In the genomic region with DNA sequence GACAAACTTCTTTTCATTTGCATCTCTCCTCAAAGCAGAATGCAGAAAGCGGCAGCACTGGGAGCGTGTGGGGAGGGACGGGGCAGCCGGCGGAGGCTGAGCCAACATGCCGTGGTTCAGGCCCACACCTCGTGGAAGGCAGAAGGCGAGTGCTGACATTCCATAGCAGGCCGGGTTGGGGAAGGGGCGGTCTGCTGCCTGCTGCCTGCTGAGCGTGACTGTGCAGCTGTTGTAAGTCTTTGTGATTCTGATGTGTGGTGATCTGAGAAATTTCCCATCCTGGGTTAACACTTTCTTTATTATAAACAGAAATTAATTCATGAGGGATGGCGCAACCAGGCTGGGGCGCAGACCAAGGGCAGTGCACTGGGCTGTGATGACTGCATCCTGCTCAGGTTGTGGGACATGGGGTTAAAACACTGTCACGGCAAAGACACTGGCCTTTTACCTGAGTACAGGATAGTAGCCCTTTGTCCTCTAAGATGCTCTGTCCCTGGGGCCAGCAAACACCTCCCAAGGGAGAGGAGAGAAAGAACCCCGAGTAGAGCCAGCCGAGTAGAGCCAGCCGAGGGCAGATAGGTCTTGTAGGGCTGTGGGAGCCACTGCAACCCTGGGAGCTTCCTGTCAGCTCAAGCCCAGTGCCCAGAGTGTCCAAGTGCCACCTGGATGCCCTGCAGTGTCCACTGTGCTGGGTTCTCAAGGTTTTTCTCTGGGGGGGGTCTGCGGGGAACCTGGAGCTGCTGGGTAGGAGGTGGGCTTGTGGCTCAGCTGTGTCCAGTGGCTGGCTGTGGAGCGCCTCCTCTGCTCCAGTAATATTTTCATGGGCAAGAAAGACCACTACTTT, we compare ENCODE assay signal across 12 cellular contexts. TPM values are rescaled to one million over a fixed set of nuclear protein-coding genes. Genes with fewer than 3 reads are reported as not detected.
DNase-seq lines count a peak whose midpoint lies in the region; ATAC-seq and TF ChIP-seq lines count a peak whose summit lies in the region.
"Had no signal": no experiment of that assay in that cellular context is flagged by ENCODE, and none has a peak within 500 bp of the region (broad histone marks: within the 10 kb centered on the region; RNA-seq: fewer than 3 reads in every experiment).

No MANE protein-coding gene starts in this region.

- H3K27ac ChIP-seq in PC-9 (peak overlapping the region; percentile 51), iPS-20b (ENCODE audit: low read length) (peak overlapping the region; percentile 42), sigmoid colon (no peak overlapping the region), right cardiac atrium (ENCODE audit: low read length) (no peak overlapping the region)
- H3K27ac ChIP-seq: ovary had no signal

- no peak overlapping the region for H2AFZ ChIP-seq in PC-9

- H3K36me3 Mint-ChIP-seq in activated T-cell treated with anti-CD3 and anti-CD28 coated beads, Interleukin-2, amount 50 U/mL, for 4 hours (ENCODE audit: insufficient read depth), result peaks cover 4% of the 10 kb centered on the region

- DNase-seq in GM03348 (ENCODE audit: low spot score) (peak; percentile 4), PC-9 (no peak), sigmoid colon (peak; percentile 34), NCI-H226 (no peak), right cardiac atrium (no peak)
- DNase-seq in activated T-cell treated with anti-CD3 and anti-CD28 coated beads, Interleukin-2, amount 50 U/mL, for 4 hours, result no peak
- DNase-seq: activated naive CD4-positive, alpha-beta T cell treated with Interleukin-2 at 50 U/mL for 16 hours; HCEC 1CT; ovary; SW 1271 had no signal

- H3K9me3 ChIP-seq in PC-9 (ENCODE audit: insufficient read depth, low read depth) (no peaks in the 10 kb centered on the region), iPS-20b (ENCODE audit: insufficient read depth, low read depth, low read length) (no peaks in the 10 kb centered on the region), sigmoid colon (no peaks in the 10 kb centered on the region), right cardiac atrium (ENCODE audit: control insufficient read depth, low read length) (no peaks in the 10 kb centered on the region)
- H3K9me3 ChIP-seq: ovary had no signal

- H3K27me3 Mint-ChIP-seq in activated T-cell treated with anti-CD3 and anti-CD28 coated beads, Interleukin-2, amount 50 U/mL, for 4 hours (ENCODE audit: low read depth), result no peaks in the 10 kb centered on the region

- peak overlapping the region; percentile 52 for H3K4me2 ChIP-seq in PC-9

- peaks cover 48% of the 10 kb centered on the region for H3F3A ChIP-seq in PC-9 (ENCODE audit: insufficient read depth, low read depth)

- H3K4me1 ChIP-seq in PC-9 (replicated peaks; ENCODE audit: insufficient read depth), result peaks cover 49% of the 10 kb centered on the region
- H3K4me1 ChIP-seq in iPS-20b (ENCODE audit: insufficient read depth, low read length), result peaks cover 19% of the 10 kb centered on the region
- no peaks in the 10 kb centered on the region for H3K4me1 ChIP-seq in sigmoid colon
- no peaks in the 10 kb centered on the region for H3K4me1 ChIP-seq in right cardiac atrium (ENCODE audit: control insufficient read depth, insufficient read depth, low read length)

- no peak for TF ChIP-seq EP300 in sigmoid colon (IDR thresholded peaks at IDR 0.05)

- no peaks in the 10 kb centered on the region for H3K9me2 ChIP-seq in PC-9 (ENCODE audit: insufficient read depth)

- peak overlapping the region; percentile 56; the same call in 1 of the 2 replicates for H3K9ac ChIP-seq in iPS-20b (ENCODE audit: low read depth, low read length)

- H3K79me2 ChIP-seq in PC-9 (ENCODE audit: low read depth), result 0 out of 2 replicates have a peak, but pooled peaks cover 4% of the 10 kb centered on the region

- no peaks in the 10 kb centered on the region for H3K27me3 ChIP-seq in PC-9 (ENCODE audit: insufficient read depth, low read depth)
- no peaks in the 10 kb centered on the region for H3K27me3 ChIP-seq in iPS-20b (ENCODE audit: insufficient read depth, low read length)
- H3K27me3 ChIP-seq in sigmoid colon, result no peaks in the 10 kb centered on the region
- H3K27me3 ChIP-seq in right cardiac atrium (ENCODE audit: control insufficient read depth, insufficient read depth), result no peaks in the 10 kb centered on the region
- H3K27me3 ChIP-seq: ovary had no signal

- 0 out of 2 replicates have a peak overlapping the region, but pooled peaks have one; percentile 0 for H3K4me3 ChIP-seq in PC-9
- peak overlapping the region; percentile 48; the same call in 1 of the 2 replicates for H3K4me3 ChIP-seq in iPS-20b (ENCODE audit: low read length)
- H3K4me3 ChIP-seq in sigmoid colon, result no peak overlapping the region
- H3K4me3 ChIP-seq in right cardiac atrium (ENCODE audit: low read length), result no peak overlapping the region
- H3K4me3 ChIP-seq: ovary had no signal

- H3K4me1 Mint-ChIP-seq in activated T-cell treated with anti-CD3 and anti-CD28 coated beads, Interleukin-2, amount 50 U/mL, for 4 hours (ENCODE audit: low read depth), result no peaks in the 10 kb centered on the region

- no TSS peak for BruUV-seq in PC-9 (replicated peaks; lab: Mats Ljungman, UMichigan)

- WGBS in sigmoid colon, 2 donors, result 65 to 72% methylated on average over 19 of the region's 19 CpGs
- 74% methylated on average over 19 of the region's 19 CpGs for WGBS in right cardiac atrium

- peaks cover 12% of the 10 kb centered on the region; the same call in 1 of the 2 replicates for H4K20me1 ChIP-seq in PC-9 (ENCODE audit: insufficient read depth)

- 0 out of 2 replicates have a peak, but pooled peaks cover 6% of the 10 kb centered on the region for H3K36me3 ChIP-seq in PC-9 (ENCODE audit: low read depth)
- H3K36me3 ChIP-seq in iPS-20b (ENCODE audit: insufficient read depth, low read depth, low read length), result peaks cover 2% of the 10 kb centered on the region
- H3K36me3 ChIP-seq in sigmoid colon, result peaks cover 0 to 10% (median 4%) of the 10 kb centered on the region in 4 donors
- H3K36me3 ChIP-seq: ovary had no signal

- POLR2A ChIA-PET in PC-9 (lab: Charles Lee; ENCODE audit: unreplicated experiment), result interaction anchor here (0.6 to 1.0 kb wide), 3 partner anchors 131 to 728 kb away, joined by 6 to 11 read pairs (median 10); no protein-coding TSS in a partner anchor

- CTCF ChIA-PET in PC-9 (lab: Charles Lee), result no interaction called here

- no peak for ATAC-seq in HG02970 (IDR thresholded peaks at IDR 0.05; ENCODE audit: low FRiP score, unreplicated experiment)
- no peak for ATAC-seq in activated T-cell treated with anti-CD3 and anti-CD28 coated beads, Interleukin-2, amount 50 U/mL, for 4 hours
- ATAC-seq in right cardiac atrium, result no peak

- H3K4me3 Mint-ChIP-seq in activated T-cell treated with anti-CD3 and anti-CD28 coated beads, Interleukin-2, amount 50 U/mL, for 4 hours, result no peak overlapping the region

- TF ChIP-seq CTCF in PC-9 (conservative IDR thresholded peaks at IDR 0.05), result no peak
- TF ChIP-seq CTCF in sigmoid colon (IDR thresholded peaks at IDR 0.05), result no peak

- intact Hi-C loops in PC-9 (cut with micrococcal nuclease; ENCODE audit: unreplicated experiment), result loop anchor here (2.0 to 10.0 kb wide), 4 partner anchors 35 to 491 kb away; a partner anchor contains a TSS
- intact Hi-C loops in sigmoid colon (cut with DNase I), result no loop called here
- intact Hi-C loops in right cardiac atrium (cut with DNase I), result no loop called here

- H3K9me3 Mint-ChIP-seq in activated T-cell treated with anti-CD3 and anti-CD28 coated beads, Interleukin-2, amount 50 U/mL, for 4 hours, result no peaks in the 10 kb centered on the region

- no peak for TF ChIP-seq POLR2A in sigmoid colon (IDR thresholded peaks at IDR 0.05)

RNA-seq across cellular contexts. Expression of a gene that starts 8.8 kb away (rescaled TPM):
- total RNA-seq in PC-9 (2021), result 46.8 and 63.3 TPM in 2 replicates
- 10 to 100 TPM in 3 of 4 donors, 1 to 10 TPM in 1; 8.9 to 22.4 (median 11.9) TPM for total RNA-seq in sigmoid colon
- polyA plus RNA-seq in sigmoid colon, result 10 to 100 TPM in 1 of 3 donors, 1 to 10 TPM in 2; 1.2 to 15.9 (median 4.4) TPM
- 1 to 10 TPM; 3.7 to 4.2 (median 3.9) TPM for total RNA-seq in activated T-cell treated with anti-CD3 and anti-CD28 coated beads, Interleukin-2, amount 50 U/mL, for 4 hours
- total RNA-seq in right cardiac atrium, result 10 to 100 TPM in 1 of 4 donors, 1 to 10 TPM in 3; 3.4 to 10.7 (median 6.1) TPM
- polyA plus RNA-seq in right cardiac atrium, result 8.1 TPM

RNA-seq across cellular contexts. Expression of a gene that starts 34.3 kb away (rescaled TPM):
- total RNA-seq in PC-9 (2021) (11.5 and 13.8 TPM in 2 replicates), sigmoid colon (1 to 10 TPM; 2.1 to 3.9 (median 2.6) TPM), right cardiac atrium (1 to 10 TPM; 1.6 to 2.7 (median 2.2) TPM)
- polyA plus RNA-seq in sigmoid colon (1 to 10 TPM in 1 of 3 donors, under 1 TPM in 2; under 0.01 to 3.9 (median 0.69) TPM), right cardiac atrium (1.9 TPM)
- total RNA-seq in activated T-cell treated with anti-CD3 and anti-CD28 coated beads, Interleukin-2, amount 50 U/mL, for 4 hours, result 1 to 10 TPM; 7.6 to 9.1 (median 8.6) TPM

Comparison
In these comparisons a context has a peak if more than half of its experiments do, and no peak if none do; other contexts are left out.
1. DNase-seq: peak in GM03348 (single experiment) and sigmoid colon (single experiment); none in PC-9 (0 of 2), NCI-H226 (single experiment), activated T-cell treated with anti-CD3 and anti-CD28 coated beads, Interleukin-2, amount 50 U/mL, for 4 hours (single experiment) and right cardiac atrium (0 of 3).
2. H3K27ac ChIP-seq: peak in PC-9 (single experiment) and iPS-20b (single experiment); none in sigmoid colon (0 of 4) and right cardiac atrium (single experiment).
3. H3K4me3 ChIP-seq: peak in PC-9 (single experiment) and iPS-20b (single experiment); none in sigmoid colon (0 of 4) and right cardiac atrium (single experiment).